In the genomic region with DNA sequence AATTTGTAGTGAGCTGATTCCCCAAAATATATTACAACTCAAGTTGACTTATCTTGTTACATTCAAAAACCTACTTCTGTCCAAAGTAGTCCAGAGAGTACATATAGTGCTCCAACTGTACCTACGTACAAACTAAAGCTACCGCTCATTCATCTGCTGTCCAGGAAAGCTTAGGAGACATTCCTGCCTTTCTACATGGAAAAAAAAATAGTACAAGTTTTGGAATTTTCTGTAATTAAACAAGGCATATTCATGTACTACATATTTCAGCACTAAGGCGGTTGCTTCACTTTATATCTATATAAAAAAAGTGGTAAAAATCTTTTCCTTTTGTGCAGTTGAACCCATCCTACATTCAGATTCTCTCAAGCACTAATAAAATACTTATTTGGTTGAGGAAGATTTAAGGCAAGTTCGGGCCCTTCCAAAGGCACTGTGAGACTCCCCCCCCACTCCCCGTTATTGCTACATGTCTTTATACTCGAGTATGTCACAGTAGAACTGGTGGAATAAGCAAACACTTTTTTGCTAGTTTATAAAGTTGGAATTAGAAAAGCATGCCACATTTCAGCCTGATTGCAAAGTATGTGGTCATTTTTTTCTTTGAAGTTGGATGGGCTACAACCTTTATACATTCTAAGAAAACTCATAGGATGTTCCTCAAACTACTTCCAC, we compare ENCODE assay signal across 9 cellular contexts. TPM values are rescaled to one million over a fixed set of nuclear protein-coding genes. Genes with fewer than 3 reads are reported as not detected.
DNase-seq lines count a peak whose midpoint lies in the region; ATAC-seq, FAIRE-seq and TF ChIP-seq lines count a peak whose summit lies in the region.
"Had no signal": no experiment of that assay in that cellular context is flagged by ENCODE, and none has a peak within 500 bp of the region (broad histone marks: within the 10 kb centered on the region; RNA-seq: fewer than 3 reads in every experiment).

No MANE protein-coding gene starts in this region.

- H3K4me3 ChIP-seq in A549 (peak overlapping the region; percentile 86; the same call in 2 of the 3 replicates), breast epithelium (peak overlapping the region; percentile 69 to 96 (median 91))

- H3K4me2 ChIP-seq in A549, result peak overlapping the region; percentile 96

- CTCF ChIA-PET in A549 (lab: Yijun Ruan, JAX), result interaction anchor here (0.9 to 11.1 kb wide), 22 partner anchors 9 to 394 kb away, joined by 3 to 163 read pairs (median 4); no protein-coding TSS in a partner anchor

- FAIRE-seq in A549 (lab: Jason Lieb, UNC), result no peak
- FAIRE-seq: islet of Langerhans had no signal

- POLR2A ChIA-PET in A549 (lab: Yijun Ruan, JAX), result interaction anchor here (0.8 to 1.4 kb wide), 8 partner anchors 54 to 373 kb away, joined by 3 to 5 read pairs (median 4); a partner anchor contains a TSS

- intact Hi-C loops in breast epithelium (cut with DNase I; ENCODE audit: low total_unique reads), result loop anchor here (10.0 kb wide), 3 partner anchors 198 to 388 kb away; no protein-coding TSS in a partner anchor

- no peaks in the 10 kb centered on the region for H3K9me3 ChIP-seq in A549
- no peaks in the 10 kb centered on the region for H3K9me3 ChIP-seq in breast epithelium

- no peak for TF ChIP-seq POLR2A in A549 (IDR thresholded peaks at IDR 0.05; ENCODE audit: low read length)
- TF ChIP-seq POLR2A in breast epithelium (IDR thresholded peaks at IDR 0.05), result no peak

- TF ChIP-seq CTCF in A549 (IDR thresholded peaks at IDR 0.05), result no peak
- no peak for TF ChIP-seq CTCF in breast epithelium (IDR thresholded peaks at IDR 0.05)

- H3K4me1 ChIP-seq in A549, result peaks cover 52% of the 10 kb centered on the region
- peaks cover 0 to 28% of the 10 kb centered on the region in 2 donors for H3K4me1 ChIP-seq in breast epithelium

- H3K27ac ChIP-seq in A549 (peak overlapping the region; percentile 89 to 95), breast epithelium (peak overlapping the region; percentile 90 to 99)

- no peak for ATAC-seq in A549
- no peak for ATAC-seq in HG02884 (IDR thresholded peaks at IDR 0.05; ENCODE audit: unreplicated experiment)

- peaks cover 5% of the 10 kb centered on the region for H3K36me3 ChIP-seq in breast epithelium

- no peaks in the 10 kb centered on the region for H3K27me3 ChIP-seq in breast epithelium

- no peak for TF ChIP-seq EP300 in A549 (IDR thresholded peaks at IDR 0.05)

- DNase-seq in A549 (ENCODE audit: low read depth in 1 of 2, low spot score in 1 of 2) (no peak), KBM-7 (peak; percentile 63), breast epithelium (ENCODE audit: low spot score in 2 of 2) (no peak), medulla oblongata (ENCODE audit: extremely low spot score) (peak; percentile 46), NCI-H2107 (lab: John Stamatoyannopoulos, UW) (no peak), NCI-H1417 (lab: John Stamatoyannopoulos, UW) (no peak), NCI-H524 treated with DMSO at 0.1 percent for 48 hours (lab: John Stamatoyannopoulos, UW) (no peak)

- in situ Hi-C loops in KBM-7 (cut with MboI; ENCODE audit: low pct_unique_long_range_greater_than_20kb, low sequenced_read_pairs), result no loop called here

- TF ChIP-seq RAD21 in A549 (conservative IDR thresholded peaks at IDR 0.05 in 1 of 2, IDR thresholded peaks at IDR 0.05 in 1 of 2), result no peak

- WGBS in A549 (ENCODE audit: missing lambda C conversion rate), result 61% methylated on average over 6 of the region's 6 CpGs

TF ChIP-seq in A549, 52 proteins besides CTCF, POLR2A, EP300 and RAD21:
- TF ChIP-seq KDM5A (IDR thresholded peaks at IDR 0.05), result no peak
- 0 out of 2 replicates have a peak, but pooled peaks have one; percentile 18 for TF ChIP-seq HDAC2 (IDR thresholded peaks at IDR 0.05)

RNA-seq across cellular contexts. Expression of a gene that starts 3.8 kb away (rescaled TPM):
- polyA plus RNA-seq in A549 (2011; rRNA removed), result 10.5 and 14.9 TPM in 2 replicates
- polyA plus RNA-seq in A549 (2012; cell fraction: cytosol; rRNA removed), result 8.8 and 14.8 TPM in 2 replicates
- 9.8 and 17.6 TPM in 2 replicates for polyA plus RNA-seq in A549 (2012; cell fraction: nucleus; rRNA removed)
- polyA plus RNA-seq in A549 (2017; fragmentation: RNase III; extraction: RNeasy Plus Mini Kit Qiagen cat#74134 plus additional on column Dnase treatment), result 14.5 to 18.2 TPM (median 17.3 TPM) in 3 replicates
- 3.3 and 4.0 TPM in 2 replicates for polyA minus RNA-seq in A549 (2011; rRNA and poly(A)+ RNA removed)
- 100 to 1,000 TPM; 111 to 155 (median 124) TPM for total RNA-seq in breast epithelium

Comparison
In these comparisons a context has a peak if more than half of its experiments do, and no peak if none do; other contexts are left out.
1. DNase-seq: peak in KBM-7 (single experiment) and medulla oblongata (single experiment); none in A549 (0 of 2), breast epithelium (0 of 2), NCI-H2107 (single experiment), NCI-H1417 (0 of 3) and NCI-H524 treated with DMSO at 0.1 percent for 48 hours (single experiment).